1 cellular context compared by ENCODE assay signal in the genomic region with DNA sequence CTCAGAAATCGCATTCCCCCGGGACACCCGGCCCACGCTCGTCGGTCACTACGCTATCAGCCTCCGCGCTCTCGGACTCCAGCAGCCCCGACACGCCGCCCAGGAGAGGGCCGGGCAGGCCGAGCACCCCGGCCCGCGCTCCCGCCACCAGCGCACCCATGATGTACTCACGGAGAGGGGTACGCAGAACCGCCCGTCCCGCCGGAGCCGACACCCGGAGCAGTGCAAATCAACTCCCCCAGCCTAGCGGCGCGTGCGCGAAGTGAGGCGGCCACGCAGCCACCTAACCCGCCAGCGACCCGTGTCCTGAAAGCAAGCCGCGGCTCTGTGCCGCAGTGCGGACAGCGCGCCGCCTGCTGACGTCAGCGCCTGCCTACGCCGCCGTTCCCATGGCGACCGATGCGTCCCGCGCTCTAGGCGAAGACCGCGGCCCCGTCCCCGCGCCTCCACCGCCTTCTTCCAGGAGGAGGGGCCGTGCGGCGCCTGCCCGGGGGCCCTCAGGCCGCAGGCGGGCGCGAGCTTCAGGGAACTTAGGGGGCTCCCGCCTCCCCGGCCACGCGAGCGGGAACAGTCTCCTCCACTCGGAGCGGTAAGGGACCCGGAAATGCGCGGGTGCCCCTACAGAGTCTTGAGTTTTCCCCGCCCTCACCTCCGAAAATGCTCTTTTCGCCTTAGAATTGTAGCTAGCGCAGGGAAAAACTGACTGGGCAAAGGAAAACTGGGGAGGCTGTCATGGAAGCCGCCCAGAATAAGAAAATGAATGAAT.
TF ChIP-seq lines count a peak whose summit lies in the region.

A gene (minus strand): TSS at position 329 of the 766 bp plus-strand sequence. CDS start 5,503 bp downstream, outside the sequence.

TF ChIP-seq in HepG2, 621 proteins besides CTCF, POLR2A, EP300 and RAD21 (continued from another document and continues in another):
- TF ChIP-seq, protein P1, sequence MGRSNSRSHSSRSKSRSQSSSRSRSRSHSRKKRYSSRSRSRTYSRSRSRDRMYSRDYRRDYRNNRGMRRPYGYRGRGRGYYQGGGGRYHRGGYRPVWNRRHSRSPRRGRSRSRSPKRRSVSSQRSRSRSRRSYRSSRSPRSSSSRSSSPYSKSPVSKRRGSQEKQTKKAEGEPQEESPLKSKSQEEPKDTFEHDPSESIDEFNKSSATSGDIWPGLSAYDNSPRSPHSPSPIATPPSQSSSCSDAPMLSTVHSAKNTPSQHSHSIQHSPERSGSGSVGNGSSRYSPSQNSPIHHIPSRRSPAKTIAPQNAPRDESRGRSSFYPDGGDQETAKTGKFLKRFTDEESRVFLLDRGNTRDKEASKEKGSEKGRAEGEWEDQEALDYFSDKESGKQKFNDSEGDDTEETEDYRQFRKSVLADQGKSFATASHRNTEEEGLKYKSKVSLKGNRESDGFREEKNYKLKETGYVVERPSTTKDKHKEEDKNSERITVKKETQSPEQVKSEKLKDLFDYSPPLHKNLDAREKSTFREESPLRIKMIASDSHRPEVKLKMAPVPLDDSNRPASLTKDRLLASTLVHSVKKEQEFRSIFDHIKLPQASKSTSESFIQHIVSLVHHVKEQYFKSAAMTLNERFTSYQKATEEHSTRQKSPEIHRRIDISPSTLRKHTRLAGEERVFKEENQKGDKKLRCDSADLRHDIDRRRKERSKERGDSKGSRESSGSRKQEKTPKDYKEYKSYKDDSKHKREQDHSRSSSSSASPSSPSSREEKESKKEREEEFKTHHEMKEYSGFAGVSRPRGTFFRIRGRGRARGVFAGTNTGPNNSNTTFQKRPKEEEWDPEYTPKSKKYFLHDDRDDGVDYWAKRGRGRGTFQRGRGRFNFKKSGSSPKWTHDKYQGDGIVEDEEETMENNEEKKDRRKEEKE (IDR thresholded peaks at IDR 0.05) = no peak
- TF ChIP-seq, protein P2, sequence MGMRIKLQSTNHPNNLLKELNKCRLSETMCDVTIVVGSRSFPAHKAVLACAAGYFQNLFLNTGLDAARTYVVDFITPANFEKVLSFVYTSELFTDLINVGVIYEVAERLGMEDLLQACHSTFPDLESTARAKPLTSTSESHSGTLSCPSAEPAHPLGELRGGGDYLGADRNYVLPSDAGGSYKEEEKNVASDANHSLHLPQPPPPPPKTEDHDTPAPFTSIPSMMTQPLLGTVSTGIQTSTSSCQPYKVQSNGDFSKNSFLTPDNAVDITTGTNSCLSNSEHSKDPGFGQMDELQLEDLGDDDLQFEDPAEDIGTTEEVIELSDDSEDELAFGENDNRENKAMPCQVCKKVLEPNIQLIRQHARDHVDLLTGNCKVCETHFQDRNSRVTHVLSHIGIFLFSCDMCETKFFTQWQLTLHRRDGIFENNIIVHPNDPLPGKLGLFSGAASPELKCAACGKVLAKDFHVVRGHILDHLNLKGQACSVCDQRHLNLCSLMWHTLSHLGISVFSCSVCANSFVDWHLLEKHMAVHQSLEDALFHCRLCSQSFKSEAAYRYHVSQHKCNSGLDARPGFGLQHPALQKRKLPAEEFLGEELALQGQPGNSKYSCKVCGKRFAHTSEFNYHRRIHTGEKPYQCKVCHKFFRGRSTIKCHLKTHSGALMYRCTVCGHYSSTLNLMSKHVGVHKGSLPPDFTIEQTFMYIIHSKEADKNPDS (CRISPR knock-in tag; IDR thresholded peaks at IDR 0.05) = peak; percentile 59; the same call in 1 of the 2 replicates
- TF ChIP-seq ATF1 (CRISPR knock-in tag; IDR thresholded peaks at IDR 0.05) (peak; percentile 53; the same call in 1 of the 2 replicates), HOXA3 (CRISPR knock-in tag; IDR thresholded peaks at IDR 0.05) (peak; percentile 98), SMARCC2 (IDR thresholded peaks at IDR 0.05) (no peak), ZNF124 (CRISPR knock-in tag; IDR thresholded peaks at IDR 0.05) (peak; percentile 82), ZNF556 (CRISPR knock-in tag; IDR thresholded peaks at IDR 0.05; ENCODE audit: borderline replicate concordance) (peak; percentile 77), NR1H2 (CRISPR knock-in tag; IDR thresholded peaks at IDR 0.05; ENCODE audit: borderline replicate concordance, low read depth) (peak; percentile 72), ZNF605 (CRISPR knock-in tag; IDR thresholded peaks at IDR 0.05) (peak; percentile 56; the same call in 1 of the 2 replicates), ZNF441 (CRISPR knock-in tag; IDR thresholded peaks at IDR 0.05; ENCODE audit: borderline replicate concordance) (peak; percentile 85; the same call in 1 of the 2 replicates), ZC3H13 (CRISPR knock-in tag; IDR thresholded peaks at IDR 0.05) (peak; percentile 95), HNRNPL (IDR thresholded peaks at IDR 0.05; ENCODE audit: low read depth, low read length) (no peak), ZNF33A (CRISPR knock-in tag; IDR thresholded peaks at IDR 0.05; ENCODE audit: borderline replicate concordance) (no peak), ZNF331 (CRISPR knock-in tag; IDR thresholded peaks at IDR 0.05) (peak; percentile 90), CREB1 (IDR thresholded peaks at IDR 0.05) (peak; percentile 97), CREB1 (CRISPR knock-in tag; IDR thresholded peaks at IDR 0.05) (peak; percentile 84), ARID2 (CRISPR knock-in tag; IDR thresholded peaks at IDR 0.05; ENCODE audit: borderline replicate concordance) (peak; percentile 93), ZNF790 (CRISPR knock-in tag; IDR thresholded peaks at IDR 0.05; ENCODE audit: borderline replicate concordance) (no peak; the same call in 1 of the 2 replicates), GLI4 (CRISPR knock-in tag; IDR thresholded peaks at IDR 0.05; ENCODE audit: borderline replicate concordance) (peak; percentile 77; the same call in 1 of the 2 replicates), TMF1 (CRISPR knock-in tag; IDR thresholded peaks at IDR 0.05; ENCODE audit: low read depth) (peak; percentile 92), ISL2 (CRISPR knock-in tag; IDR thresholded peaks at IDR 0.05) (peak; percentile 77), SRY (CRISPR knock-in tag; IDR thresholded peaks at IDR 0.05) (peak; percentile 41; the same call in 1 of the 2 replicates), RAD51 (IDR thresholded peaks at IDR 0.05; ENCODE audit: borderline replicate concordance) (no peak), TBP (CRISPR knock-in tag; IDR thresholded peaks at IDR 0.05) (0 out of 2 replicates have a peak, but pooled peaks have one; percentile 69), SSRP1 (CRISPR knock-in tag; IDR thresholded peaks at IDR 0.05) (no peak), ZNF530 (CRISPR knock-in tag; IDR thresholded peaks at IDR 0.05; ENCODE audit: low read depth) (no peak), ZNF160 (CRISPR knock-in tag; IDR thresholded peaks at IDR 0.05) (peak; percentile 91), ZNF557 (CRISPR knock-in tag; IDR thresholded peaks at IDR 0.05) (peak; percentile 97), ZNF20 (CRISPR knock-in tag; IDR thresholded peaks at IDR 0.05) (0 out of 2 replicates have a peak, but pooled peaks have one; percentile 73), RXRA (CRISPR knock-in tag; IDR thresholded peaks at IDR 0.05) (peak; percentile 86)
- TF ChIP-seq, protein P3, sequence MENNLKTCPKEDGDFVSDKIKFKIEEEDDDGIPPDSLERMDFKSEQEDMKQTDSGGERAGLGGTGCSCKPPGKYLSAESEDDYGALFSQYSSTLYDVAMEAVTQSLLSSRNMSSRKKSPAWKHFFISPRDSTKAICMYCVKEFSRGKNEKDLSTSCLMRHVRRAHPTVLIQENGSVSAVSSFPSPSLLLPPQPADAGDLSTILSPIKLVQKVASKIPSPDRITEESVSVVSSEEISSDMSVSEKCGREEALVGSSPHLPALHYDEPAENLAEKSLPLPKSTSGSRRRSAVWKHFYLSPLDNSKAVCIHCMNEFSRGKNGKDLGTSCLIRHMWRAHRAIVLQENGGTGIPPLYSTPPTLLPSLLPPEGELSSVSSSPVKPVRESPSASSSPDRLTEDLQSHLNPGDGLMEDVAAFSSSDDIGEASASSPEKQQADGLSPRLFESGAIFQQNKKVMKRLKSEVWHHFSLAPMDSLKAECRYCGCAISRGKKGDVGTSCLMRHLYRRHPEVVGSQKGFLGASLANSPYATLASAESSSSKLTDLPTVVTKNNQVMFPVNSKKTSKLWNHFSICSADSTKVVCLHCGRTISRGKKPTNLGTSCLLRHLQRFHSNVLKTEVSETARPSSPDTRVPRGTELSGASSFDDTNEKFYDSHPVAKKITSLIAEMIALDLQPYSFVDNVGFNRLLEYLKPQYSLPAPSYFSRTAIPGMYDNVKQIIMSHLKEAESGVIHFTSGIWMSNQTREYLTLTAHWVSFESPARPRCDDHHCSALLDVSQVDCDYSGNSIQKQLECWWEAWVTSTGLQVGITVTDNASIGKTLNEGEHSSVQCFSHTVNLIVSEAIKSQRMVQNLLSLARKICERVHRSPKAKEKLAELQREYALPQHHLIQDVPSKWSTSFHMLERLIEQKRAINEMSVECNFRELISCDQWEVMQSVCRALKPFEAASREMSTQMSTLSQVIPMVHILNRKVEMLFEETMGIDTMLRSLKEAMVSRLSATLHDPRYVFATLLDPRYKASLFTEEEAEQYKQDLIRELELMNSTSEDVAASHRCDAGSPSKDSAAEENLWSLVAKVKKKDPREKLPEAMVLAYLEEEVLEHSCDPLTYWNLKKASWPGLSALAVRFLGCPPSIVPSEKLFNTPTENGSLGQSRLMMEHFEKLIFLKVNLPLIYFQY (CRISPR knock-in tag; IDR thresholded peaks at IDR 0.05; ENCODE audit: borderline replicate concordance) = peak; percentile 43
- TF ChIP-seq, protein P4, sequence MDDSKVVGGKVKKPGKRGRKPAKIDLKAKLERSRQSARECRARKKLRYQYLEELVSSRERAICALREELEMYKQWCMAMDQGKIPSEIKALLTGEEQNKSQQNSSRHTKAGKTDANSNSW (CRISPR knock-in tag; IDR thresholded peaks at IDR 0.05; ENCODE audit: borderline replicate concordance) = no peak; the same call in 1 of the 2 replicates
- TF ChIP-seq, protein P5, sequence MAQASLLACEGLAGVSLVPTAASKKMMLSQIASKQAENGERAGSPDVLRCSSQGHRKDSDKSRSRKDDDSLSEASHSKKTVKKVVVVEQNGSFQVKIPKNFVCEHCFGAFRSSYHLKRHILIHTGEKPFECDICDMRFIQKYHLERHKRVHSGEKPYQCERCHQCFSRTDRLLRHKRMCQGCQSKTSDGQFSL (CRISPR knock-in tag; IDR thresholded peaks at IDR 0.05) = peak; percentile 52
- TF ChIP-seq, protein P6, sequence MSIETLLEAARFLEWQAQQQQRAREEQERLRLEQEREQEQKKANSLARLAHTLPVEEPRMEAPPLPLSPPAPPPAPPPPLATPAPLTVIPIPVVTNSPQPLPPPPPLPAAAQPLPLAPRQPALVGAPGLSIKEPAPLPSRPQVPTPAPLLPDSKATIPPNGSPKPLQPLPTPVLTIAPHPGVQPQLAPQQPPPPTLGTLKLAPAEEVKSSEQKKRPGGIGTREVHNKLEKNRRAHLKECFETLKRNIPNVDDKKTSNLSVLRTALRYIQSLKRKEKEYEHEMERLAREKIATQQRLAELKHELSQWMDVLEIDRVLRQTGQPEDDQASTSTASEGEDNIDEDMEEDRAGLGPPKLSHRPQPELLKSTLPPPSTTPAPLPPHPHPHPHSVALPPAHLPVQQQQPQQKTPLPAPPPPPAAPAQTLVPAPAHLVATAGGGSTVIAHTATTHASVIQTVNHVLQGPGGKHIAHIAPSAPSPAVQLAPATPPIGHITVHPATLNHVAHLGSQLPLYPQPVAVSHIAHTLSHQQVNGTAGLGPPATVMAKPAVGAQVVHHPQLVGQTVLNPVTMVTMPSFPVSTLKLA (IDR thresholded peaks at IDR 0.05) = peak; percentile 58
- TF ChIP-seq, protein P7, sequence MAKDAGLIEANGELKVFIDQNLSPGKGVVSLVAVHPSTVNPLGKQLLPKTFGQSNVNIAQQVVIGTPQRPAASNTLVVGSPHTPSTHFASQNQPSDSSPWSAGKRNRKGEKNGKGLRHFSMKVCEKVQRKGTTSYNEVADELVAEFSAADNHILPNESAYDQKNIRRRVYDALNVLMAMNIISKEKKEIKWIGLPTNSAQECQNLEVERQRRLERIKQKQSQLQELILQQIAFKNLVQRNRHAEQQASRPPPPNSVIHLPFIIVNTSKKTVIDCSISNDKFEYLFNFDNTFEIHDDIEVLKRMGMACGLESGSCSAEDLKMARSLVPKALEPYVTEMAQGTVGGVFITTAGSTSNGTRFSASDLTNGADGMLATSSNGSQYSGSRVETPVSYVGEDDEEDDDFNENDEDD (CRISPR knock-in tag; IDR thresholded peaks at IDR 0.05; ENCODE audit: borderline replicate concordance) = peak; percentile 94
- TF ChIP-seq, protein P8, sequence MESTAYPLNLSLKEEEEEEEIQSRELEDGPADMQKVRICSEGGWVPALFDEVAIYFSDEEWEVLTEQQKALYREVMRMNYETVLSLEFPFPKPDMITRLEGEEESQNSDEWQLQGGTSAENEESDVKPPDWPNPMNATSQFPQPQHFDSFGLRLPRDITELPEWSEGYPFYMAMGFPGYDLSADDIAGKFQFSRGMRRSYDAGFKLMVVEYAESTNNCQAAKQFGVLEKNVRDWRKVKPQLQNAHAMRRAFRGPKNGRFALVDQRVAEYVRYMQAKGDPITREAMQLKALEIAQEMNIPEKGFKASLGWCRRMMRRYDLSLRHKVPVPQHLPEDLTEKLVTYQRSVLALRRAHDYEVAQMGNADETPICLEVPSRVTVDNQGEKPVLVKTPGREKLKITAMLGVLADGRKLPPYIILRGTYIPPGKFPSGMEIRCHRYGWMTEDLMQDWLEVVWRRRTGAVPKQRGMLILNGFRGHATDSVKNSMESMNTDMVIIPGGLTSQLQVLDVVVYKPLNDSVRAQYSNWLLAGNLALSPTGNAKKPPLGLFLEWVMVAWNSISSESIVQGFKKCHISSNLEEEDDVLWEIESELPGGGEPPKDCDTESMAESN (CRISPR knock-in tag; conservative IDR thresholded peaks at IDR 0.05) = peak; percentile 96
- TF ChIP-seq, protein P9, sequence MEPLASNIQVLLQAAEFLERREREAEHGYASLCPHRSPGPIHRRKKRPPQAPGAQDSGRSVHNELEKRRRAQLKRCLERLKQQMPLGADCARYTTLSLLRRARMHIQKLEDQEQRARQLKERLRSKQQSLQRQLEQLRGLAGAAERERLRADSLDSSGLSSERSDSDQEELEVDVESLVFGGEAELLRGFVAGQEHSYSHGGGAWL (CRISPR knock-in tag; IDR thresholded peaks at IDR 0.05) = peak; percentile 90
- TF ChIP-seq, protein P10, sequence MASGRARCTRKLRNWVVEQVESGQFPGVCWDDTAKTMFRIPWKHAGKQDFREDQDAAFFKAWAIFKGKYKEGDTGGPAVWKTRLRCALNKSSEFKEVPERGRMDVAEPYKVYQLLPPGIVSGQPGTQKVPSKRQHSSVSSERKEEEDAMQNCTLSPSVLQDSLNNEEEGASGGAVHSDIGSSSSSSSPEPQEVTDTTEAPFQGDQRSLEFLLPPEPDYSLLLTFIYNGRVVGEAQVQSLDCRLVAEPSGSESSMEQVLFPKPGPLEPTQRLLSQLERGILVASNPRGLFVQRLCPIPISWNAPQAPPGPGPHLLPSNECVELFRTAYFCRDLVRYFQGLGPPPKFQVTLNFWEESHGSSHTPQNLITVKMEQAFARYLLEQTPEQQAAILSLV (CRISPR knock-in tag; IDR thresholded peaks at IDR 0.05; ENCODE audit: borderline replicate concordance) = peak; percentile 98
